ENCODE assay signal across 12 cellular contexts in the genomic region with DNA sequence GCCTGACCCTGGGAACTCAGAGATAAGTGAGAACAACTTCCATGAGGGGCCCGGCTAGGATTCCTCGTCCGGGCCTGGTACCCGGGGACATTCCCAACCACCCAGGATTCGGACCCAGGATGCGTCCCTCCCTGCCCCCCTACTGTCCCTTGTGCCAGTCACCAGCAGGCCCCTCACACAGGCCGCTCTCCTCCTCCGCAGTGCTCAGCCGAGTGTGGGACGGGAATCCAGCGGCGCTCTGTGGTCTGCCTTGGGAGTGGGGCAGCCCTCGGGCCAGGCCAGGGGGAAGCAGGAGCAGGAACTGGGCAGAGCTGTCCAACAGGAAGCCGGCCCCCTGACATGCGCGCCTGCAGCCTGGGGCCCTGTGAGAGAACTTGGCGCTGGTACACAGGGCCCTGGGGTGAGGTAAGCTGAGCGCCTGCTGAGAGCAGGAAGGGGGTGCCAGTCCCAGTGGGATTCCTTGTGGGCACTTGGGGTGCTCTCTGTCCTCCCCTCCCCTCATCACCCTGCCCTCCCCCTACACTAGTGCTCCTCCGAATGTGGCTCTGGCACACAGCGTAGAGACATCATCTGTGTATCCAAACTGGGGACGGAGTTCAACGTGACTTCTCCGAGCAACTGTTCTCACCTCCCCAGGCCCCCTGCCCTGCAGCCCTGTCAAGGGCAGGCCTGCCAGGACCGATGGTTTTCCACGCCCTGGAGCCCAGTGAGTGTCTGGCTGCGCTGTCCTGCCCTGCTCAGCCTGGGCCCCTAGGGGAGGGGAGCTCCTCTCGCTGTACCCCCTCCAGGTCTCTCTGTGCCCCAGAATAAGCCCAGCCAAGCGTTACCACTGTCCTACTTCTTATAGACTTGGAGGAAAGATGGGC. TPM values are rescaled to one million over a fixed set of nuclear protein-coding genes. Genes with fewer than 3 reads are reported as not detected.
DNase-seq lines count a peak whose midpoint lies in the region; ATAC-seq and TF ChIP-seq lines count a peak whose summit lies in the region.
"Had no signal": no experiment of that assay in that cellular context is flagged by ENCODE, and none has a peak within 500 bp of the region (broad histone marks: within the 10 kb centered on the region; RNA-seq: fewer than 3 reads in every experiment).

No MANE protein-coding gene starts in this region.

- no peak overlapping the region for H3K4me3 Mint-ChIP-seq in natural killer cell treated with Interleukin-12 subunit alpha and Interleukin-12 subunit beta and Interleukin-15 and Interleukin-18, amount 100 ng/mL, for 72 hours
- H3K4me3 Mint-ChIP-seq in natural killer cell (no peak overlapping the region), osteocyte (ENCODE audit: unreplicated experiment) (peak overlapping the region; percentile 45)
- H3K4me3 Mint-ChIP-seq: activated CD8-positive, alpha-beta T cell treated with anti-CD3 and anti-CD28 coated beads, Interleukin-2, amount 10 ng/mL, durations not matched to agents 7 days and 5 days; stimulated activated memory B cell treated with anti-CD40 and anti-IgM and Interleukin-4, amounts not matched to agents 10 μg/mL and 1 μg/mL and 100 μg/mL, for 72 hours had no signal

- peaks cover 36 to 42% of the 10 kb centered on the region in 2 donors for H3K4me1 Mint-ChIP-seq in natural killer cell treated with Interleukin-12 subunit alpha and Interleukin-12 subunit beta and Interleukin-15 and Interleukin-18, amount 100 ng/mL, for 72 hours (ENCODE audit: low read depth in 2 of 2)
- peaks cover 39 to 50% of the 10 kb centered on the region in 2 donors for H3K4me1 Mint-ChIP-seq in natural killer cell
- peaks cover 39% of the 10 kb centered on the region for H3K4me1 Mint-ChIP-seq in osteocyte (ENCODE audit: unreplicated experiment)

- intact Hi-C loops in natural killer cell (cut with micrococcal nuclease) (no loop called here), Right ventricle myocardium superior (cut with DNase I) (loop anchor here (10.0 kb wide), 1 partner anchor 256 kb away; no protein-coding TSS in a partner anchor)

- DNase-seq in natural killer cell treated with Interleukin-12 subunit alpha and Interleukin-12 subunit beta and Interleukin-15 and Interleukin-18, amount 100 ng/mL, for 72 hours (ENCODE audit: low spot score): peak; percentile 59
- DNase-seq in natural killer cell: no peak
- peak; percentile 83 for DNase-seq in Right ventricle myocardium superior
- DNase-seq in osteocyte (ENCODE audit: extremely low spot score, unreplicated experiment): peak; percentile 84
- no peak for DNase-seq in SHP77 treated with DMSO at 0.1 percent for 48 hours (lab: John Stamatoyannopoulos, UW)
- no peak for DNase-seq in NCI-H748 treated with DMSO at 0.1 percent for 48 hours (lab: John Stamatoyannopoulos, UW)
- DNase-seq in germinal center (ENCODE audit: low spot score): no peak
- DNase-seq in NCI-H510A (lab: John Stamatoyannopoulos, UW): no peak

- TF ChIP-seq CTCF in natural killer cell (IDR thresholded peaks at IDR 0.05): no peak
- no peak for TF ChIP-seq CTCF in osteocyte (IDR thresholded peaks at IDR 0.05)

- H3K36me3 Mint-ChIP-seq in natural killer cell treated with Interleukin-12 subunit alpha and Interleukin-12 subunit beta and Interleukin-15 and Interleukin-18, amount 100 ng/mL, for 72 hours: no peaks in the 10 kb centered on the region
- H3K36me3 Mint-ChIP-seq in natural killer cell (no peaks in the 10 kb centered on the region), osteocyte (ENCODE audit: unreplicated experiment) (peaks cover 2% of the 10 kb centered on the region)
- H3K36me3 Mint-ChIP-seq: stimulated activated memory B cell treated with anti-CD40 and anti-IgM and Interleukin-4, amounts not matched to agents 10 μg/mL and 1 μg/mL and 100 μg/mL, for 72 hours had no signal

- H3K9me3 Mint-ChIP-seq in natural killer cell treated with Interleukin-12 subunit alpha and Interleukin-12 subunit beta and Interleukin-15 and Interleukin-18, amount 100 ng/mL, for 72 hours: no peaks in the 10 kb centered on the region
- H3K9me3 Mint-ChIP-seq in natural killer cell (no peaks in the 10 kb centered on the region), osteocyte (ENCODE audit: unreplicated experiment) (no peaks in the 10 kb centered on the region)
- H3K9me3 Mint-ChIP-seq: memory B cell; stimulated activated memory B cell treated with anti-CD40 and anti-IgM and Interleukin-4, amounts not matched to agents 10 μg/mL and 1 μg/mL and 100 μg/mL, for 72 hours had no signal

- H3K27ac Mint-ChIP-seq in natural killer cell treated with Interleukin-12 subunit alpha and Interleukin-12 subunit beta and Interleukin-15 and Interleukin-18, amount 100 ng/mL, for 72 hours: no peak overlapping the region
- no peak overlapping the region for H3K27ac Mint-ChIP-seq in natural killer cell
- no peak overlapping the region for H3K27ac Mint-ChIP-seq in osteocyte (ENCODE audit: unreplicated experiment)
- H3K27ac Mint-ChIP-seq: memory B cell had no signal

- ATAC-seq in natural killer cell treated with Interleukin-12 subunit alpha and Interleukin-12 subunit beta and Interleukin-15 and Interleukin-18, amount 100 ng/mL, for 72 hours: no peak
- ATAC-seq in natural killer cell (no peak), Right ventricle myocardium superior (ENCODE audit: poor library complexity) (no peak)
- ATAC-seq: stimulated activated memory B cell treated with anti-CD40 and anti-IgM and Interleukin-4, amounts not matched to agents 10 μg/mL and 1 μg/mL and 100 μg/mL, for 72 hours had no signal

- H3K27me3 Mint-ChIP-seq in natural killer cell treated with Interleukin-12 subunit alpha and Interleukin-12 subunit beta and Interleukin-15 and Interleukin-18, amount 100 ng/mL, for 72 hours: no peaks in the 10 kb centered on the region
- H3K27me3 Mint-ChIP-seq in natural killer cell (ENCODE audit: low read depth in 2 of 2) (no peaks in the 10 kb centered on the region), osteocyte (ENCODE audit: unreplicated experiment) (no peaks in the 10 kb centered on the region)
- H3K27me3 Mint-ChIP-seq: memory B cell; stimulated activated memory B cell treated with anti-CD40 and anti-IgM and Interleukin-4, amounts not matched to agents 10 μg/mL and 1 μg/mL and 100 μg/mL, for 72 hours had no signal

RNA-seq across cellular contexts. Expression of a gene that starts 9.8 kb away (rescaled TPM):
- total RNA-seq in natural killer cell treated with Interleukin-12 subunit alpha and Interleukin-12 subunit beta and Interleukin-15 and Interleukin-18, amount 100 ng/mL, for 72 hours: 1 to 10 TPM in 1 of 2 donors, under 1 TPM in 1; 0.48 to 1.0 TPM
- total RNA-seq in natural killer cell (1 to 10 TPM; 1.7 to 2.9 (median 2.9) TPM), Right ventricle myocardium superior (64.4 TPM), osteocyte (2.3 and 2.6 TPM in 2 replicates)
- total RNA-seq: A673; activated CD8-positive, alpha-beta T cell treated with anti-CD3 and anti-CD28 coated beads, Interleukin-2, amount 10 ng/mL, durations not matched to agents 7 days and 5 days had no signal

RNA-seq across cellular contexts. Expression of a gene that starts 20.4 kb away (rescaled TPM):
- total RNA-seq in natural killer cell treated with Interleukin-12 subunit alpha and Interleukin-12 subunit beta and Interleukin-15 and Interleukin-18, amount 100 ng/mL, for 72 hours: 100 to 1,000 TPM; 199 to 333 TPM
- total RNA-seq in natural killer cell (1,000 to 10,000 TPM in 1 of 3 donors, 100 to 1,000 TPM in 2; 929 to 1,396 (median 938) TPM), Right ventricle myocardium superior (85.9 TPM), osteocyte (275 and 296 TPM in 2 replicates)

RNA-seq across cellular contexts. Expression of a gene that starts 43.4 kb away (rescaled TPM):
- total RNA-seq in natural killer cell treated with Interleukin-12 subunit alpha and Interleukin-12 subunit beta and Interleukin-15 and Interleukin-18, amount 100 ng/mL, for 72 hours: not detected
- total RNA-seq in natural killer cell (not detected), Right ventricle myocardium superior (not detected), osteocyte (not detected in 2 replicates)
- total RNA-seq: A673; activated CD8-positive, alpha-beta T cell treated with anti-CD3 and anti-CD28 coated beads, Interleukin-2, amount 10 ng/mL, durations not matched to agents 7 days and 5 days had no signal

RNA-seq across cellular contexts. Expression of a gene that starts 51.1 kb away (rescaled TPM):
- 1 to 10 TPM; 1.2 to 1.9 TPM for total RNA-seq in natural killer cell treated with Interleukin-12 subunit alpha and Interleukin-12 subunit beta and Interleukin-15 and Interleukin-18, amount 100 ng/mL, for 72 hours
- total RNA-seq in natural killer cell: under 1 TPM in 2 of 3 donors, not detected in 1; 0.42 to 0.43 TPM
- 16.7 TPM for total RNA-seq in Right ventricle myocardium superior
- 17.4 and 19.8 TPM in 2 replicates for total RNA-seq in osteocyte

Comparison
In these comparisons a context has a peak if more than half of its experiments do, and no peak if none do; other contexts are left out.
1. DNase-seq: peak in natural killer cell treated with Interleukin-12 subunit alpha and Interleukin-12 subunit beta and Interleukin-15 and Interleukin-18, amount 100 ng/mL, for 72 hours (single experiment), Right ventricle myocardium superior (single experiment) and osteocyte (single experiment); none in natural killer cell (single experiment), SHP77 treated with DMSO at 0.1 percent for 48 hours (single experiment), NCI-H748 treated with DMSO at 0.1 percent for 48 hours (single experiment), germinal center (single experiment) and NCI-H510A (single experiment).
2. RNA of a gene that starts 9.8 kb away (total RNA-seq): 64.4 TPM in Right ventricle myocardium superior (single experiment); 1.7 to 2.9 TPM in natural killer cell, 2.3 to 2.6 TPM in osteocyte and 0.48 to 1.0 TPM in natural killer cell treated with Interleukin-12 subunit alpha and Interleukin-12 subunit beta and Interleukin-15 and Interleukin-18, amount 100 ng/mL, for 72 hours; every median in the first group is over 10 times any median in the second.